25 cellular contexts compared by ENCODE assay signal in genomic region chr16:48420437-48420836, GRCh38. TPM values are rescaled to one million over a fixed set of nuclear protein-coding genes. Genes with fewer than 3 reads are reported as not detected.
DNase-seq lines count a peak whose midpoint lies in the region; ATAC-seq, FAIRE-seq and TF ChIP-seq lines count a peak whose summit lies in the region.
"Had no signal": no experiment of that assay in that cellular context is flagged by ENCODE, and none has a peak within 500 bp of the region (broad histone marks: within the 10 kb centered on the region; RNA-seq: fewer than 3 reads in every experiment).

No MANE protein-coding gene starts in this region.

- H3K4me1 ChIP-seq in keratinocyte (ENCODE audit: control insufficient read depth, extremely low read depth, insufficient read depth, low read length) = no peaks in the 10 kb centered on the region
- H3K4me1 ChIP-seq: Caco-2, lower lobe of right lung, pancreas, right atrium auricular region, tibial artery had no signal

- no peak overlapping the region for H3K4me3 ChIP-seq in keratinocyte (ENCODE audit: control insufficient read depth in 2 of 3, extremely low read depth in 1 of 3, insufficient read depth in 2 of 3, low read depth in 1 of 3, low read length in 3 of 3)
- H3K4me3 ChIP-seq: BLaER1 treated with 17β-estradiol and CSF1 and Interleukin-3, amounts not matched to agents 10 nM and 100 nM; lower lobe of right lung; MG63; pancreas; right atrium auricular region; tibial artery had no signal

- H3K9ac ChIP-seq in keratinocyte (ENCODE audit: control insufficient read depth, extremely low read depth, insufficient read depth, low read length) = no peak overlapping the region
- H3K9ac ChIP-seq: BLaER1 treated with 17β-estradiol and CSF1 and Interleukin-3, amounts not matched to agents 10 nM and 100 nM had no signal

- no peaks in the 10 kb centered on the region for H3K9me1 ChIP-seq in keratinocyte (ENCODE audit: control insufficient read depth, extremely low read depth, insufficient read depth, low read length)

- no peak overlapping the region for H3K4me2 ChIP-seq in keratinocyte (ENCODE audit: control insufficient read depth, extremely low read depth, insufficient read depth, low read depth, low read length)
- H3K4me2 ChIP-seq: BLaER1 treated with 17β-estradiol and CSF1 and Interleukin-3, amounts not matched to agents 10 nM and 100 nM had no signal

- H4K20me1 ChIP-seq in keratinocyte (ENCODE audit: control insufficient read depth, extremely low read depth, insufficient read depth, low read length) = no peaks in the 10 kb centered on the region
- H4K20me1 ChIP-seq: BLaER1 treated with 17β-estradiol and CSF1 and Interleukin-3, amounts not matched to agents 10 nM and 100 nM had no signal

- H3K27me3 ChIP-seq in keratinocyte (ENCODE audit: control insufficient read depth, extremely low read depth, insufficient read depth, low read length) = no peaks in the 10 kb centered on the region
- H3K27me3 ChIP-seq: BLaER1 treated with 17β-estradiol and CSF1 and Interleukin-3, amounts not matched to agents 10 nM and 100 nM; MG63; pancreas; right atrium auricular region; tibial artery had no signal

- DNase-seq in COLO668 (lab: John Stamatoyannopoulos, UW; ENCODE audit: unreplicated experiment) (peak; percentile 30), NCI-H69 (lab: John Stamatoyannopoulos, UW) (peak; percentile 1), keratinocyte (ENCODE audit: low read depth, low spot score) (no peak), H4 (ENCODE audit: low spot score) (no peak)
- DNase-seq in stimulated activated CD4-positive, alpha-beta T cell treated with anti-CD3 and anti-CD28 coated beads, Interleukin-15, amount 100 ng/mL, for 24 hours = no peak
- DNase-seq: activated CD4-positive, alpha-beta T cell treated with anti-CD3 and anti-CD28 coated beads for 36 hours; Caco-2; central memory CD4-positive, alpha-beta T cell; GOT3; islet precursor cell; lower lobe of right lung; MG63; pancreas; stimulated activated naive CD8-positive, alpha-beta T cell treated with anti-CD3 and anti-CD28 coated beads, Interleukin-15, amount 100 ng/mL, for 72 hours; T-helper 2 cell; tibial artery had no signal

- dilution Hi-C loops in keratinocyte (cut with MboI; ENCODE audit: extremely low pct_ligation_motif_present, low sequenced_read_pairs) = no loop called here

- peak; percentile 22 for TF ChIP-seq CTCF in GM12873 (IDR thresholded peaks at IDR 0.05; ENCODE audit: insufficient read depth, low read depth, low read length, missing control alignments)
- TF ChIP-seq CTCF in keratinocyte (optimal IDR thresholded peaks at IDR 0.05 in 1 of 3, IDR thresholded peaks at IDR 0.05 in 1 of 3, conservative IDR thresholded peaks at IDR 0.05 in 1 of 3; ENCODE audit: extremely low read depth in 1 of 3, insufficient read depth in 2 of 3, low read length in 3 of 3) = peak in 2 of 3 experiments; percentile 10 to 12

- H3K27ac ChIP-seq in keratinocyte (ENCODE audit: control insufficient read depth, insufficient read depth, low read length) = no peak overlapping the region
- H3K27ac ChIP-seq: BLaER1 treated with 17β-estradiol and CSF1 and Interleukin-3, amounts not matched to agents 10 nM and 100 nM; lower lobe of right lung; pancreas; right atrium auricular region; tibial artery had no signal

- H3K9me3 ChIP-seq in keratinocyte (ENCODE audit: control insufficient read depth, low read depth, low read length) = no peaks in the 10 kb centered on the region
- H3K9me3 ChIP-seq: Caco-2, lower lobe of right lung, MG63, pancreas, right atrium auricular region, tibial artery had no signal

- peak; percentile 17 for FAIRE-seq in keratinocyte (lab: Jason Lieb, UNC)
- FAIRE-seq: astrocyte, endometrium, GM18507, pancreas had no signal

- no peak overlapping the region for H2AFZ ChIP-seq in keratinocyte (ENCODE audit: control insufficient read depth, low read length)

- H3K36me3 ChIP-seq in keratinocyte (ENCODE audit: control insufficient read depth in 2 of 2, extremely low read depth in 1 of 2, insufficient read depth in 2 of 2, low read length in 2 of 2) = no peaks in the 10 kb centered on the region
- H3K36me3 ChIP-seq: BLaER1 treated with 17β-estradiol and CSF1 and Interleukin-3, amounts not matched to agents 10 nM and 100 nM; lower lobe of right lung; MG63; pancreas; right atrium auricular region; tibial artery had no signal

- H3K79me2 ChIP-seq in keratinocyte (ENCODE audit: control insufficient read depth, insufficient read depth, low read length) = no peaks in the 10 kb centered on the region

- ATAC-seq in HG03135 (IDR thresholded peaks at IDR 0.05; ENCODE audit: unreplicated experiment) (no peak), GM18517 (IDR thresholded peaks at IDR 0.05; ENCODE audit: unreplicated experiment) (no peak)
- ATAC-seq: activated CD4-positive, alpha-beta T cell treated with anti-CD3 and anti-CD28 coated beads for 36 hours; lower lobe of right lung; pancreas; SK-N-SH treated with all-trans-retinoic acid at 6 μM for 48 hours; stimulated activated naive CD8-positive, alpha-beta T cell treated with anti-CD3 and anti-CD28 coated beads, Interleukin-15, amount 100 ng/mL, for 72 hours had no signal

RNA-seq across cellular contexts. Expression of gene SIAH1, which starts 35.2 kb away (rescaled TPM):
- 14.4 to 19.0 TPM (median 15.4 TPM) in 3 replicates for polyA plus RNA-seq in keratinocyte
- polyA plus RNA-seq in keratinocyte (2011; ENCODE audit: low read depth) = 9.1 TPM
- 8.8 and 15.0 TPM in 2 replicates for polyA plus RNA-seq in keratinocyte (2011; cell fraction: cytosol; rRNA removed)
- 25.0 and 29.5 TPM in 2 replicates for polyA plus RNA-seq in keratinocyte (2011; cell fraction: nucleus; rRNA removed)
- polyA plus RNA-seq in keratinocyte (2012; ENCODE audit: low replicate concordance) = 11.0 and 29.4 TPM in 2 replicates
- 9.1 to 22.1 TPM (median 20.8 TPM) in 3 replicates for polyA minus RNA-seq in keratinocyte
- 15.2 TPM for polyA minus RNA-seq in keratinocyte (2011; cell fraction: cytosol; rRNA and poly(A)+ RNA removed)
- polyA minus RNA-seq in keratinocyte (2011; cell fraction: nucleus; rRNA and poly(A)+ RNA removed) = 13.3 and 21.3 TPM in 2 replicates
- total RNA-seq in H4 (2014; rRNA removed; shearing (Covaris generic)) = 38.3 and 41.1 TPM in 2 replicates

Comparison
In these comparisons a context has a peak if more than half of its experiments do, and no peak if none do; other contexts are left out.
1. DNase-seq: peak in COLO668 (single experiment) and NCI-H69 (single experiment); none in keratinocyte (single experiment), H4 (single experiment) and stimulated activated CD4-positive, alpha-beta T cell treated with anti-CD3 and anti-CD28 coated beads, Interleukin-15, amount 100 ng/mL, for 24 hours (single experiment).